ENCODE assay signal across 20 cellular contexts in the genomic region with DNA sequence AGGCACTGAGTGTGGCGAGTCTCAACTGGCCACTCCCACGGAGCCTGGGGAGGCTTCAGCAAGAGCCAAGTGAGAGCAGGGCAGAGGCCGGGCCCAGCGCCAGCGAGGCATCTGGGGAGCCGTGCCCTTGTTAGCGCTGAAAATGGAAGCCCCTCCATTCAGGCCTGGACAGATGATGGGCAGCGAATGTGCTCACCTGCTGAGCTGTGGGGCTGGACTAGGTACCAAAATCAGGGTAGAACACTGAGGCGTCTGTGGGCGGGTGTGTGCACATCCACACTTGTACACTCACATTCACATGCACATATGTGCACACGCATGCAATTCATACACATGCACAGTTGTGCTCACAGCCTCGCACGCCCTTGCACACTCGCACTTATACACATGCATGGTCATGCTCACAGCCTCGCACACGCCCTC. TPM values are rescaled to one million over a fixed set of nuclear protein-coding genes. Genes with fewer than 3 reads are reported as not detected.
DNase-seq lines count a peak whose midpoint lies in the region; ATAC-seq, FAIRE-seq and TF ChIP-seq lines count a peak whose summit lies in the region.
"Had no signal": no experiment of that assay in that cellular context is flagged by ENCODE, and none has a peak within 500 bp of the region (broad histone marks: within the 10 kb centered on the region; RNA-seq: fewer than 3 reads in every experiment).

No MANE protein-coding gene starts in this region.

- POLR2A ChIA-PET in K562 (lab: Yijun Ruan, JAX) = no interaction called here

- no peak overlapping the region for H2AFZ ChIP-seq in K562 (ENCODE audit: low read depth, low read length)
- no peak overlapping the region for H2AFZ ChIP-seq in osteoblast (ENCODE audit: low read length)
- H2AFZ ChIP-seq: PC-9 had no signal

- intact Hi-C loops in K562 (cut with micrococcal nuclease) = no loop called here

- BruUV-seq in K562 (replicated peaks; lab: Mats Ljungman, UMichigan) = no TSS peak

- TF ChIP-seq CTCF in K562 (IDR thresholded peaks at IDR 0.05 in 2 of 3, conservative IDR thresholded peaks at IDR 0.05 in 1 of 3; ENCODE audit: insufficient read depth in 2 of 3, low read depth in 1 of 3, low read length in 3 of 3) = no peak
- no peak for TF ChIP-seq CTCF in osteoblast (IDR thresholded peaks at IDR 0.05; ENCODE audit: extremely low read depth, low read depth, low read length)

- TF ChIP-seq EP300 in K562 (IDR thresholded peaks at IDR 0.05; ENCODE audit: low read length) = no peak

- H3K27me3 ChIP-seq in H7 (ENCODE audit: control insufficient read depth, insufficient read depth, low read length) (no peaks in the 10 kb centered on the region), K562 (ENCODE audit: control insufficient read depth in 2 of 2, insufficient read depth in 2 of 2, low read length in 2 of 2) (no peaks in the 10 kb centered on the region), osteoblast (ENCODE audit: insufficient read depth, low read length) (no peaks in the 10 kb centered on the region)

- DNase-seq in GM12891 (ENCODE audit: insufficient read length, low spot score) (no peak), H7 (peak; percentile 38), K562 (ENCODE audit: extremely low read depth in 1 of 4, low spot score in 3 of 4) (no peak), osteoblast (ENCODE audit: insufficient read length, low spot score, missing footprints) (peak; percentile 62), H4 (ENCODE audit: low spot score) (no peak), ecto neural progenitor cell (ENCODE audit: low spot score) (no peak)
- DNase-seq: CD4-positive, CD25-positive, alpha-beta regulatory T cell; DND-41; KG1; NCI-H1092 treated with DMSO at 0.1 percent for 48 hours; NCI-H2029 treated with DMSO at 0.1 percent for 48 hours; NCI-H2171 treated with DMSO at 0.1 percent for 48 hours; NCI-H524 treated with DMSO at 0.1 percent for 48 hours; NCI-H82; PC-9; RPMI8226; SIG-M5; SK-N-SH had no signal

- H3K36me3 ChIP-seq in H7 (replicated peaks; ENCODE audit: control insufficient read depth, insufficient read depth, low read length) = peaks cover 21% of the 10 kb centered on the region
- peaks cover 77% of the 10 kb centered on the region; the same call in 2 of the 3 replicates for H3K36me3 ChIP-seq in K562 (ENCODE audit: control insufficient read depth, insufficient read depth, low read length)
- peaks cover 55% of the 10 kb centered on the region for H3K36me3 ChIP-seq in osteoblast (ENCODE audit: insufficient read depth, low read length)

- no peak overlapping the region for H3K27ac ChIP-seq in K562 (ENCODE audit: extremely low read depth, low read depth, low read length)
- no peak overlapping the region for H3K27ac ChIP-seq in osteoblast (ENCODE audit: low read depth, low read length)
- H3K27ac ChIP-seq: PC-9 had no signal

- H3K9ac ChIP-seq in K562 (ENCODE audit: insufficient read depth in 1 of 2, low read depth in 2 of 2, low read length in 2 of 2) = no peak overlapping the region
- H3K9ac ChIP-seq: SK-N-SH had no signal

- no peaks in the 10 kb centered on the region for H3K9me1 ChIP-seq in K562 (ENCODE audit: control insufficient read depth, insufficient read depth, low read length)

- H3K4me3 ChIP-seq in H7 (ENCODE audit: insufficient read depth, low read depth, low read length) (no peak overlapping the region), K562 (no peak overlapping the region), osteoblast (ENCODE audit: insufficient read depth, low read length) (no peak overlapping the region)
- H3K4me3 ChIP-seq: PC-9 had no signal

- no peaks in the 10 kb centered on the region for H3K9me3 ChIP-seq in K562 (replicated peaks; ENCODE audit: control insufficient read depth, insufficient read depth, low read depth, low read length)
- no peaks in the 10 kb centered on the region for H3K9me3 ChIP-seq in osteoblast (ENCODE audit: low read depth, low read length)
- H3K9me3 ChIP-seq: SK-N-SH had no signal

- WGBS in K562 (ENCODE audit: insufficient coverage, low coverage, missing lambda C conversion rate) = 97% methylated on average over 12 of the region's 16 CpGs

- CTCF ChIA-PET in K562 (lab: Yijun Ruan, JAX; ENCODE audit: low intra/inter-chr PET ratio) = no interaction called here

- H3K4me1 ChIP-seq in K562 (replicated peaks in 1 of 2; ENCODE audit: control insufficient read depth in 2 of 2, insufficient read depth in 2 of 2, low read length in 2 of 2) (peaks cover 0 to 8% of the 10 kb centered on the region in 2 experiments; a peak in 2 of 5 replicates), osteoblast (ENCODE audit: insufficient read depth, low read length) (peaks cover 10% of the 10 kb centered on the region)

- 0 out of 2 replicates have a peak, but pooled peaks have one; percentile 30 for TF ChIP-seq POLR2A in GM12891 (IDR thresholded peaks at IDR 0.05; ENCODE audit: low read depth, low read length)
- TF ChIP-seq POLR2A in K562 (conservative IDR thresholded peaks at IDR 0.05) = no peak

- H3K4me2 ChIP-seq in K562 (ENCODE audit: insufficient read depth, low read length) = no peak overlapping the region
- H3K4me2 ChIP-seq in osteoblast (ENCODE audit: insufficient read depth, low read length) = no peak overlapping the region
- H3K4me2 ChIP-seq: PC-9, SK-N-SH had no signal

- FAIRE-seq in GM12891 (lab: Jason Lieb, UNC) (no peak), K562 (lab: Jason Lieb, UNC) (no peak)
- FAIRE-seq: H1 had no signal

- H4K20me1 ChIP-seq in K562 (replicated peaks; ENCODE audit: control insufficient read depth, insufficient read depth, low read length) = no peaks in the 10 kb centered on the region
- peaks cover 21% of the 10 kb centered on the region for H4K20me1 ChIP-seq in osteoblast (ENCODE audit: insufficient read depth, low read length)

- in situ Hi-C loops in K562 (cut with MboI) = no loop called here

- ATAC-seq in K562 = no peak
- ATAC-seq in HG03457 (IDR thresholded peaks at IDR 0.05; ENCODE audit: unreplicated experiment) = no peak

- no peak for TF ChIP-seq RAD21 in K562 (CRISPR knock-in tag; conservative IDR thresholded peaks at IDR 0.05 in 1 of 2, IDR thresholded peaks at IDR 0.05 in 1 of 2)

- peaks cover 6% of the 10 kb centered on the region for H3K79me2 ChIP-seq in K562 (ENCODE audit: control insufficient read depth, insufficient read depth, low read length)
- peaks cover 37% of the 10 kb centered on the region for H3K79me2 ChIP-seq in osteoblast (ENCODE audit: insufficient read depth, low read length)

TF ChIP-seq in GM12891, 5 proteins besides CTCF, POLR2A, EP300 and RAD21:
- TF ChIP-seq PAX5 (IDR thresholded peaks at IDR 0.05; ENCODE audit: insufficient read depth, low read length, severe bottlenecking) (no peak), SPI1 (IDR thresholded peaks at IDR 0.05; ENCODE audit: low read depth, low read length) (no peak), POLR2AphosphoS5 (IDR thresholded peaks at IDR 0.05; ENCODE audit: low read depth, low read length) (peak; percentile 50; the same call in 1 of the 2 replicates)

TF ChIP-seq in K562, 482 proteins besides CTCF, POLR2A, EP300 and RAD21 (continues in another document):
- TF ChIP-seq, protein P1, sequence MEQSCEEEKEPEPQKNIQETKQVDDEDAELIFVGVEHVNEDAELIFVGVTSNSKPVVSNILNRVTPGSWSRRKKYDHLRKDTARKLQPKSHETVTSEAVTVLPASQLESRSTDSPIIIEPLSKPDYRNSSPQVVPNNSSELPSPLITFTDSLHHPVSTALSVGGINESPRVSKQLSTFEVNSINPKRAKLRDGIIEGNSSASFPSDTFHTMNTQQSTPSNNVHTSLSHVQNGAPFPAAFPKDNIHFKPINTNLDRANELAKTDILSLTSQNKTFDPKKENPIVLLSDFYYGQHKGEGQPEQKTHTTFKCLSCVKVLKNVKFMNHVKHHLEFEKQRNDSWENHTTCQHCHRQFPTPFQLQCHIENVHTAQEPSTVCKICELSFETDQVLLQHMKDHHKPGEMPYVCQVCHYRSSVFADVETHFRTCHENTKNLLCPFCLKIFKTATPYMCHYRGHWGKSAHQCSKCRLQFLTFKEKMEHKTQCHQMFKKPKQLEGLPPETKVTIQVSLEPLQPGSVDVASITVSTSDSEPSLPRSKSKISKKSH (CRISPR knock-in tag; IDR thresholded peaks at IDR 0.05) = no peak
- no peak for TF ChIP-seq CREBBP (IDR thresholded peaks at IDR 0.05; ENCODE audit: low read depth, low read length)
- peak; percentile 10; the same call in 1 of the 2 replicates for TF ChIP-seq POLR2G (IDR thresholded peaks at IDR 0.05; ENCODE audit: low read depth, low read length)

RNA-seq across cellular contexts. Expression of a gene that starts 20.7 kb away (rescaled TPM):
- polyA plus RNA-seq in GM12891 (2012; ENCODE audit: low read depth, missing spikeins) = 28.0 TPM
- total RNA-seq in H7 (2014; rRNA removed; shearing (Covaris generic)) = 21.0 and 22.8 TPM in 2 replicates
- 32.5 and 45.0 TPM in 2 replicates for total RNA-seq in K562 (2011; cell fraction: chromatin; rRNA removed; ENCODE audit: low replicate concordance)
- 25.1 and 28.0 TPM in 2 replicates for total RNA-seq in K562 (2011; cell fraction: nucleolus; rRNA removed)
- total RNA-seq in K562 (2011; cell fraction: nucleoplasm; rRNA removed) = 19.5 and 24.8 TPM in 2 replicates
- total RNA-seq in K562 (2014; rRNA removed) (9.4 and 10.9 TPM in 2 replicates), K562 (2014; rRNA removed; fragmentation: Illumina TruSeq; extraction: Trizol) (9.4 and 10.4 TPM in 2 replicates), K562 (2015; rRNA removed; fragmentation: Illumina TruSeq; extraction: Trizol) (13.2 and 14.1 TPM in 2 replicates), K562 (2021) (19.3 and 20.1 TPM in 2 replicates), osteoblast (13.8 and 15.9 TPM in 2 replicates)
- polyA plus RNA-seq in K562 (2011; rRNA removed) (15.4 and 19.7 TPM in 2 replicates), K562 (2014; fragmentation: Illumina TruSeq; extraction: Trizol) (13.0 and 17.0 TPM in 2 replicates), K562 (2014; fragmentation: Nextera tagmentation; extraction: Ambion mirVana) (1 to 10 TPM in 1 of 2 experiments, under 1 TPM in 1; 0.59 to 1.7 TPM), K562 (2014; rRNA removed) (20.6 and 20.8 TPM in 2 replicates)
- polyA plus RNA-seq in K562 (2011; cell fraction: cytosol; rRNA removed) = 19.3 and 25.1 TPM in 2 replicates
- 81.8 and 101 TPM in 2 replicates for polyA plus RNA-seq in K562 (2011; cell fraction: nucleus; rRNA removed)
- 17.8 and 18.6 TPM in 2 replicates for polyA plus RNA-seq in K562 (2012)
- polyA minus RNA-seq in K562 (2011; rRNA and poly(A)+ RNA removed) = 10.0 and 11.0 TPM in 2 replicates
- 5.3 and 8.5 TPM in 2 replicates for polyA minus RNA-seq in K562 (2011; cell fraction: cytosol; rRNA and poly(A)+ RNA removed)
- polyA minus RNA-seq in K562 (2011; cell fraction: nucleus; rRNA and poly(A)+ RNA removed) = 10.6 and 16.3 TPM in 2 replicates
- total RNA-seq in H4 (2014; rRNA removed; shearing (Covaris generic)) = 10.0 and 10.1 TPM in 2 replicates

Comparison
In these comparisons a context has a peak if more than half of its experiments do, and no peak if none do; other contexts are left out.
1. DNase-seq: peak in H7 (single experiment) and osteoblast (single experiment); none in GM12891 (single experiment), K562 (0 of 4), H4 (single experiment) and ecto neural progenitor cell (single experiment).